ENCODE assay signal across 2 cellular contexts in the genomic region with DNA sequence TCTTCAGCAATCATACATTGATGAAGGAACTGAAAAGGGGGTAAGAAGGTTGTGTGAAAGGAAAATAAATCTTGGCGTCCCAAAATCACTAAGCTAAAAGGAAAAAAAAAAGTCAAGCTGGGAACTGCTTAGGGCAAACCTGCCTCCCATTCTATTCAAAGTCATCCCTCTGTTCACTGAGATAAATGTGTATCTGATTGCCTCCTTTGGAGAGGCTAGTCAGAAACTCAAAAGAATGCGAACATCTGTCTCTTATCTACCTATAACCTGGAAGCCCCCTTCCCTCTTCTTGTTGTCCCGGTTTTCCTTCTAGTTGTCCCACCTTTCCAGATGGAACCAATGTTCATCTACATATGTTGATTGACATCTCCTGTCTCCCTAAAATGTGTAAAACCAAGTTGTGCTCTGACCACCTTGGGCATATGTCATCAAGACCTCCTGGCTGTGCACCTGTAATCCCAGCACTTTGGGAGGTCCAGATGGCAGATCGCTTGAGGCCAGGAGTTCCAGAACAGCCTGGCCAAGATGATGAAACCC.
A peak's percentile ranks its signal among the peaks of the same experiment; 100 is the strongest.
TF ChIP-seq lines count a peak whose summit lies in the region.

No MANE protein-coding gene starts in this region.

TF ChIP-seq in HEK293, 187 proteins besides CTCF, POLR2A, EP300 and RAD21:
- TF ChIP-seq ZNF768 (tag by site-specific recombination; IDR thresholded peaks at IDR 0.05): no peak
- TF ChIP-seq ZNF366 (tag by site-specific recombination; conservative IDR thresholded peaks at IDR 0.05): no peak
- peak; percentile 51 for TF ChIP-seq GLIS1 (tag by site-specific recombination; IDR thresholded peaks at IDR 0.05)
- no peak for TF ChIP-seq ZNF621 (tag by site-specific recombination; IDR thresholded peaks at IDR 0.05)
- TF ChIP-seq, protein P1, sequence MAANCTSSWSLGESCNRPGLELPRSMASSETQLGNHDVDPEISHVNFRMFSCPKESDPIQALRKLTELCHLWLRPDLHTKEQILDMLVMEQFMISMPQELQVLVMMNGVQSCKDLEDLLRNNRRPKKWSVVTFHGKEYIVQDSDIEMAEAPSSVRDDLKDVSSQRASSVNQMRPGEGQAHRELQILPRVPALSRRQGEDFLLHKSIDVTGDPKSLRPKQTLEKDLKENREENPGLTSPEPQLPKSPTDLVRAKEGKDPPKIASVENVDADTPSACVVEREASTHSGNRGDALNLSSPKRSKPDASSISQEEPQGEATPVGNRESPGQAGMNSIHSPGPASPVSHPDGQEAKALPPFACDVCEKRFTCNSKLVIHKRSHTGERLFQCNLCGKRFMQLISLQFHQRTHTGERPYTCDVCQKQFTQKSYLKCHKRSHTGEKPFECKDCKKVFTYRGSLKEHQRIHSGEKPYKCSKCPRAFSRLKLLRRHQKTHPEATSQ (tag by site-specific recombination; IDR thresholded peaks at IDR 0.05): no peak
- TF ChIP-seq ZFP37 (tag by site-specific recombination; IDR thresholded peaks at IDR 0.05): no peak

TF ChIP-seq in K562, 482 proteins besides CTCF, POLR2A, EP300 and RAD21 (continues in another document):
- no peak for TF ChIP-seq BRCA1 (IDR thresholded peaks at IDR 0.05)
- TF ChIP-seq BRCA1 (CRISPR knock-in tag; IDR thresholded peaks at IDR 0.05): no peak
- peak; percentile 86; the same call in 1 of the 2 replicates for TF ChIP-seq ZEB2 (IDR thresholded peaks at IDR 0.05)
- TF ChIP-seq, protein P2, sequence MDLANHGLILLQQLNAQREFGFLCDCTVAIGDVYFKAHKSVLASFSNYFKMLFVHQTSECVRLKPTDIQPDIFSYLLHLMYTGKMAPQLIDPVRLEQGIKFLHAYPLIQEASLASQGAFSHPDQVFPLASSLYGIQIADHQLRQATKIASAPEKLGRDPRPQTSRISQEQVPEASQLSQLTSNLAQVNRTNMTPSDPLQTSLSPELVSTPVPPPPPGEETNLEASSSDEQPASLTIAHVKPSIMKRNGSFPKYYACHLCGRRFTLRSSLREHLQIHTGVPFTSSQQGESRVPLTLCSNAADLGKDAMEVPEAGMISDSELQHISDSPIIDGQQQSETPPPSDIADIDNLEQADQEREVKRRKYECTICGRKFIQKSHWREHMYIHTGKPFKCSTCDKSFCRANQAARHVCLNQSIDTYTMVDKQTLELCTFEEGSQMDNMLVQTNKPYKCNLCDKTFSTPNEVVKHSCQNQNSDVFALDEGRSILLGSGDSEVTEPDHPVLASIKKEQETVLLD (IDR thresholded peaks at IDR 0.05): no peak
- peak; percentile 82 for TF ChIP-seq CBFA2T3 (IDR thresholded peaks at IDR 0.05)
- TF ChIP-seq HNRNPL (IDR thresholded peaks at IDR 0.05; ENCODE audit: low read depth, low read length): no peak
- no peak for TF ChIP-seq TEAD2 (tag; IDR thresholded peaks at IDR 0.05)
- no peak for TF ChIP-seq RUNX1 (IDR thresholded peaks at IDR 0.05; ENCODE audit: low read depth)
- no peak for TF ChIP-seq KAT8 (IDR thresholded peaks at IDR 0.05; ENCODE audit: low read depth)
- TF ChIP-seq ATF1 (CRISPR knock-in tag; IDR thresholded peaks at IDR 0.05): no peak
- TF ChIP-seq ATF1 (tag; IDR thresholded peaks at IDR 0.05): no peak
- TF ChIP-seq, protein P3, sequence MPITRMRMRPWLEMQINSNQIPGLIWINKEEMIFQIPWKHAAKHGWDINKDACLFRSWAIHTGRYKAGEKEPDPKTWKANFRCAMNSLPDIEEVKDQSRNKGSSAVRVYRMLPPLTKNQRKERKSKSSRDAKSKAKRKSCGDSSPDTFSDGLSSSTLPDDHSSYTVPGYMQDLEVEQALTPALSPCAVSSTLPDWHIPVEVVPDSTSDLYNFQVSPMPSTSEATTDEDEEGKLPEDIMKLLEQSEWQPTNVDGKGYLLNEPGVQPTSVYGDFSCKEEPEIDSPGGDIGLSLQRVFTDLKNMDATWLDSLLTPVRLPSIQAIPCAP (CRISPR knock-in tag; IDR thresholded peaks at IDR 0.05; ENCODE audit: borderline replicate concordance): no peak
- TF ChIP-seq MTA2 (IDR thresholded peaks at IDR 0.05; ENCODE audit: low read depth): peak; percentile 33; the same call in 1 of the 2 replicates
- no peak for TF ChIP-seq ARHGAP35 (IDR thresholded peaks at IDR 0.05; ENCODE audit: partially characterized antibody)
- TF ChIP-seq CBX5 (IDR thresholded peaks at IDR 0.05; ENCODE audit: borderline replicate concordance, low read depth): no peak
- TF ChIP-seq RBM15 (IDR thresholded peaks at IDR 0.05; ENCODE audit: insufficient read depth, low read length): no peak
- TF ChIP-seq TCF3 (CRISPR knock-in tag; IDR thresholded peaks at IDR 0.05): peak; percentile 51
- TF ChIP-seq ESRRA (IDR thresholded peaks at IDR 0.05; ENCODE audit: borderline replicate concordance, low read depth): no peak
- no peak for TF ChIP-seq SIN3A (IDR thresholded peaks at IDR 0.05; ENCODE audit: borderline replicate concordance in 2 of 2, control insufficient read depth in 1 of 2, low read depth in 2 of 2, low read length in 2 of 2)
- no peak for TF ChIP-seq NR3C1 (CRISPR knock-in tag; IDR thresholded peaks at IDR 0.05)
- TF ChIP-seq SMARCE1 (IDR thresholded peaks at IDR 0.05): no peak
- TF ChIP-seq RCOR1 (IDR thresholded peaks at IDR 0.05; ENCODE audit: borderline replicate concordance in 1 of 2, low read depth in 2 of 2, low read length in 2 of 2): peak in 1 of 2 experiments; percentile 25; a peak in 1 of 4 replicates
- TF ChIP-seq, protein P4, sequence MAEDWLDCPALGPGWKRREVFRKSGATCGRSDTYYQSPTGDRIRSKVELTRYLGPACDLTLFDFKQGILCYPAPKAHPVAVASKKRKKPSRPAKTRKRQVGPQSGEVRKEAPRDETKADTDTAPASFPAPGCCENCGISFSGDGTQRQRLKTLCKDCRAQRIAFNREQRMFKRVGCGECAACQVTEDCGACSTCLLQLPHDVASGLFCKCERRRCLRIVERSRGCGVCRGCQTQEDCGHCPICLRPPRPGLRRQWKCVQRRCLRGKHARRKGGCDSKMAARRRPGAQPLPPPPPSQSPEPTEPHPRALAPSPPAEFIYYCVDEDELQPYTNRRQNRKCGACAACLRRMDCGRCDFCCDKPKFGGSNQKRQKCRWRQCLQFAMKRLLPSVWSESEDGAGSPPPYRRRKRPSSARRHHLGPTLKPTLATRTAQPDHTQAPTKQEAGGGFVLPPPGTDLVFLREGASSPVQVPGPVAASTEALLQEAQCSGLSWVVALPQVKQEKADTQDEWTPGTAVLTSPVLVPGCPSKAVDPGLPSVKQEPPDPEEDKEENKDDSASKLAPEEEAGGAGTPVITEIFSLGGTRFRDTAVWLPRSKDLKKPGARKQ (CRISPR knock-in tag; IDR thresholded peaks at IDR 0.05): no peak
- TF ChIP-seq ZNF79 (CRISPR knock-in tag; IDR thresholded peaks at IDR 0.05; ENCODE audit: low read depth): no peak
- TF ChIP-seq FOXM1 (IDR thresholded peaks at IDR 0.05; ENCODE audit: low read depth): no peak
- no peak for TF ChIP-seq FOXM1 (CRISPR knock-in tag; IDR thresholded peaks at IDR 0.05; ENCODE audit: low read depth)
- TF ChIP-seq RFX5 (IDR thresholded peaks at IDR 0.05; ENCODE audit: low read depth, low read length): no peak
- no peak for TF ChIP-seq KLF6 (CRISPR knock-in tag; IDR thresholded peaks at IDR 0.05; ENCODE audit: borderline replicate concordance)
- no peak for TF ChIP-seq CREM (IDR thresholded peaks at IDR 0.05; ENCODE audit: low read depth)
- no peak for TF ChIP-seq HLTF (IDR thresholded peaks at IDR 0.05)
- no peak for TF ChIP-seq EZH2 (IDR thresholded peaks at IDR 0.05; ENCODE audit: borderline replicate concordance, low read depth, low read length)
- TF ChIP-seq, protein P5, sequence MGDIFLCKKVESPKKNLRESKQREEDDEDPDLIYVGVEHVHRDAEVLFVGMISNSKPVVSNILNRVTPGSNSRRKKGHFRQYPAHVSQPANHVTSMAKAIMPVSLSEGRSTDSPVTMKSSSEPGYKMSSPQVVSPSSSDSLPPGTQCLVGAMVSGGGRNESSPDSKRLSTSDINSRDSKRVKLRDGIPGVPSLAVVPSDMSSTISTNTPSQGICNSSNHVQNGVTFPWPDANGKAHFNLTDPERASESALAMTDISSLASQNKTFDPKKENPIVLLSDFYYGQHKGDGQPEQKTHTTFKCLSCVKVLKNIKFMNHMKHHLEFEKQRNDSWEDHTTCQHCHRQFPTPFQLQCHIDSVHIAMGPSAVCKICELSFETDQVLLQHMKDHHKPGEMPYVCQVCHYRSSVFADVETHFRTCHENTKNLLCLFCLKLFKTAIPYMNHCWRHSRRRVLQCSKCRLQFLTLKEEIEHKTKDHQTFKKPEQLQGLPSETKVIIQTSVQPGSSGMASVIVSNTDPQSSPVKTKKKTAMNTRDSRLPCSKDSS (IDR thresholded peaks at IDR 0.05; ENCODE audit: low read depth, partially characterized antibody): no peak
- peak; percentile 80 for TF ChIP-seq ARID1B (IDR thresholded peaks at IDR 0.05)
- TF ChIP-seq MCM2 (IDR thresholded peaks at IDR 0.05; ENCODE audit: low read depth): no peak
- no peak for TF ChIP-seq SIX5 (IDR thresholded peaks at IDR 0.05; ENCODE audit: borderline replicate concordance in 1 of 2, insufficient read depth in 1 of 2, low read depth in 1 of 2, low read length in 2 of 2)
- TF ChIP-seq HNRNPK (IDR thresholded peaks at IDR 0.05; ENCODE audit: low read depth, low read length, poor library complexity, severe bottlenecking): no peak
- TF ChIP-seq MXI1 (IDR thresholded peaks at IDR 0.05; ENCODE audit: low read depth, low read length): no peak
- TF ChIP-seq NBN (IDR thresholded peaks at IDR 0.05; ENCODE audit: low read depth): no peak
- TF ChIP-seq SRSF1 (IDR thresholded peaks at IDR 0.05; ENCODE audit: low read depth, low read length): no peak
- no peak for TF ChIP-seq ZNF695 (CRISPR knock-in tag; IDR thresholded peaks at IDR 0.05)
- TF ChIP-seq DACH1 (IDR thresholded peaks at IDR 0.05; ENCODE audit: partially characterized antibody): no peak
- TF ChIP-seq TBL1XR1 (IDR thresholded peaks at IDR 0.05; ENCODE audit: low read length in 2 of 2): no peak
- TF ChIP-seq SMC3 (conservative IDR thresholded peaks at IDR 0.05; ENCODE audit: insufficient read depth, low read depth, low read length): no peak
- TF ChIP-seq BRD9 (IDR thresholded peaks at IDR 0.05; ENCODE audit: low read depth, partially characterized antibody): no peak
- no peak for TF ChIP-seq ZBTB12 (CRISPR knock-in tag; IDR thresholded peaks at IDR 0.05)
- no peak for TF ChIP-seq SAFB (IDR thresholded peaks at IDR 0.05; ENCODE audit: borderline replicate concordance, low read depth, low read length)
- no peak for TF ChIP-seq ZNF41 (CRISPR knock-in tag; conservative IDR thresholded peaks at IDR 0.05)
- TF ChIP-seq ZBTB43 (CRISPR knock-in tag; IDR thresholded peaks at IDR 0.05): no peak
- TF ChIP-seq, protein P6, sequence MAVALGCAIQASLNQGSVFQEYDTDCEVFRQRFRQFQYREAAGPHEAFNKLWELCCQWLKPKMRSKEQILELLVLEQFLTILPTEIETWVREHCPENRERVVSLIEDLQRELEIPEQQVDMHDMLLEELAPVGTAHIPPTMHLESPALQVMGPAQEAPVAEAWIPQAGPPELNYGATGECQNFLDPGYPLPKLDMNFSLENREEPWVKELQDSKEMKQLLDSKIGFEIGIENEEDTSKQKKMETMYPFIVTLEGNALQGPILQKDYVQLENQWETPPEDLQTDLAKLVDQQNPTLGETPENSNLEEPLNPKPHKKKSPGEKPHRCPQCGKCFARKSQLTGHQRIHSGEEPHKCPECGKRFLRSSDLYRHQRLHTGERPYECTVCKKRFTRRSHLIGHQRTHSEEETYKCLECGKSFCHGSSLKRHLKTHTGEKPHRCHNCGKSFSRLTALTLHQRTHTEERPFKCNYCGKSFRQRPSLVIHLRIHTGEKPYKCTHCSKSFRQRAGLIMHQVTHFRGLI (CRISPR knock-in tag; IDR thresholded peaks at IDR 0.05): no peak
- TF ChIP-seq ZNF174 (CRISPR knock-in tag; IDR thresholded peaks at IDR 0.05): no peak
- TF ChIP-seq SMAD1 (IDR thresholded peaks at IDR 0.05; ENCODE audit: low read depth, low read length, partially characterized antibody): no peak
- TF ChIP-seq DPF2 (IDR thresholded peaks at IDR 0.05): peak; percentile 46; the same call in 1 of the 2 replicates
- TF ChIP-seq ZNF76 (CRISPR knock-in tag; IDR thresholded peaks at IDR 0.05; ENCODE audit: borderline replicate concordance): no peak
- no peak for TF ChIP-seq FOXA1 (IDR thresholded peaks at IDR 0.05; ENCODE audit: borderline replicate concordance)
- no peak for TF ChIP-seq ZFP30 (CRISPR knock-in tag; IDR thresholded peaks at IDR 0.05; ENCODE audit: borderline replicate concordance)
- no peak for TF ChIP-seq MYBL2 (IDR thresholded peaks at IDR 0.05; ENCODE audit: low read depth)
- TF ChIP-seq MYBL2 (CRISPR knock-in tag; IDR thresholded peaks at IDR 0.05; ENCODE audit: borderline replicate concordance): no peak
- TF ChIP-seq ZFX (CRISPR knock-in tag; IDR thresholded peaks at IDR 0.05): no peak
- no peak for TF ChIP-seq SPI1 (IDR thresholded peaks at IDR 0.05; ENCODE audit: borderline replicate concordance, low read depth, low read length)
- TF ChIP-seq, protein P7, sequence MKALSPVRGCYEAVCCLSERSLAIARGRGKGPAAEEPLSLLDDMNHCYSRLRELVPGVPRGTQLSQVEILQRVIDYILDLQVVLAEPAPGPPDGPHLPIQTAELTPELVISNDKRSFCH (CRISPR knock-in tag; IDR thresholded peaks at IDR 0.05): no peak
- TF ChIP-seq, protein P7 (tag; IDR thresholded peaks at IDR 0.05): no peak
- TF ChIP-seq, protein P8, sequence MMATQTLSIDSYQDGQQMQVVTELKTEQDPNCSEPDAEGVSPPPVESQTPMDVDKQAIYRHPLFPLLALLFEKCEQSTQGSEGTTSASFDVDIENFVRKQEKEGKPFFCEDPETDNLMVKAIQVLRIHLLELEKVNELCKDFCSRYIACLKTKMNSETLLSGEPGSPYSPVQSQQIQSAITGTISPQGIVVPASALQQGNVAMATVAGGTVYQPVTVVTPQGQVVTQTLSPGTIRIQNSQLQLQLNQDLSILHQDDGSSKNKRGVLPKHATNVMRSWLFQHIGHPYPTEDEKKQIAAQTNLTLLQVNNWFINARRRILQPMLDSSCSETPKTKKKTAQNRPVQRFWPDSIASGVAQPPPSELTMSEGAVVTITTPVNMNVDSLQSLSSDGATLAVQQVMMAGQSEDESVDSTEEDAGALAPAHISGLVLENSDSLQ (IDR thresholded peaks at IDR 0.05): peak; percentile 77
